In the genomic region with DNA sequence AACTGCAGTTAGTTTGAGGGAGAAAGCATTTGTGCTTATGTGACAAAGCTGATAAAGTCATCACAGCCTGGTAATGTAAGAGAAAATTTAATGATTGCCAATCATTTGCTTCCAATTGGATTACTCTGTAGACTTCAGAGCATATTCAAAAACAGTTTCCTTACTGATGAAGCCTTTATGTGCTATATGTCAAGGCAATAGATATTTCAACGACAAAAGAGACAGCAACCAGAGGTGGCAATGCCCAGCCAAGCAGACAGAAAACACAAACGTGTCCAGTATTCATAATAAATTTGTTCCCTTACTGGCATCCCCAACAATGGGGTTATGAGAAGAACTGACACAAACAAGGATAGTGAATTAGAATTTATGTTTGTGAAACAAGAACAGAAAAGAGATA, we compare ENCODE assay signal across 27 cellular contexts.
"Had no signal": no experiment of that assay in that cellular context is flagged by ENCODE, and none has a peak within 500 bp of the region (broad histone marks: within the 10 kb centered on the region; RNA-seq: fewer than 3 reads in every experiment).

No MANE protein-coding gene starts in this region.

- H3K9me3 ChIP-seq: esophagus squamous epithelium, gastrocnemius medialis, heart right ventricle, left lung, lower lobe of right lung had no signal

- H3K27me3 ChIP-seq: colonic mucosa, esophagus squamous epithelium, gastrocnemius medialis, heart right ventricle, left lung had no signal

- H3K36me3 ChIP-seq: colonic mucosa, esophagus squamous epithelium, gastrocnemius medialis, heart right ventricle, left lung, lower lobe of right lung had no signal

- DNase-seq: colonic mucosa; cortex of kidney; effector CD8-positive, alpha-beta T cell; effector memory CD8-positive, alpha-beta T cell; endodermal cell; erythroblast; esophagus squamous epithelium; foreskin fibroblast; foreskin melanocyte; gastrocnemius medialis; glutamatergic neuron; head of caudate nucleus; heart right ventricle; hippocampal formation; left cardiac atrium; left lung; left ventricle myocardium superior; lower lobe of right lung; mesenchymal stem cell; mucosa of descending colon had no signal

- ATAC-seq: effector memory CD8-positive, alpha-beta T cell; esophagus mucosa; gastrocnemius medialis; heart right ventricle; left cardiac atrium; left lung; left ventricle myocardium superior; lower lobe of right lung; mucosa of descending colon had no signal

- H3K27me3 Mint-ChIP-seq: dendritic cell treated with granulocyte-macrophage colony-stimulating factor and Interleukin-4, amounts not matched to agents 40 ng/mL and 50 ng/mL, for 4 days; effector memory CD8-positive, alpha-beta T cell had no signal

- H3K27ac Mint-ChIP-seq: dendritic cell treated with granulocyte-macrophage colony-stimulating factor and Interleukin-4, amounts not matched to agents 40 ng/mL and 50 ng/mL, for 4 days; effector memory CD8-positive, alpha-beta T cell; endodermal cell; mesothelial cell of epicardium had no signal

- H3K4me3 ChIP-seq: colonic mucosa, esophagus squamous epithelium, gastrocnemius medialis, heart right ventricle, left lung, lower lobe of right lung, mucosa of descending colon had no signal

- H3K4me3 Mint-ChIP-seq: dendritic cell treated with granulocyte-macrophage colony-stimulating factor and Interleukin-4, amounts not matched to agents 40 ng/mL and 50 ng/mL, for 4 days; effector memory CD8-positive, alpha-beta T cell; endodermal cell; mesothelial cell of epicardium had no signal

- H3K4me1 ChIP-seq: colonic mucosa, esophagus squamous epithelium, gastrocnemius medialis, heart right ventricle, left lung, lower lobe of right lung had no signal

- H3K9me3 Mint-ChIP-seq: dendritic cell treated with granulocyte-macrophage colony-stimulating factor and Interleukin-4, amounts not matched to agents 40 ng/mL and 50 ng/mL, for 4 days; endodermal cell had no signal

- H3K4me1 Mint-ChIP-seq: mesothelial cell of epicardium had no signal

- H3K27ac ChIP-seq: colonic mucosa, epithelial cell of prostate, esophagus squamous epithelium, gastrocnemius medialis, heart right ventricle, left lung, lower lobe of right lung had no signal

- H3K36me3 Mint-ChIP-seq: mesothelial cell of epicardium had no signal

- FAIRE-seq: endometrium, islet of Langerhans, keratinocyte had no signal
